ENCODE assay signal across 33 cellular contexts in genomic region chr1:212067790-212068189, GRCh38.
"Had no signal": no experiment of that assay in that cellular context is flagged by ENCODE, and none has a peak within 500 bp of the region (broad histone marks: within the 10 kb centered on the region; RNA-seq: fewer than 3 reads in every experiment).

No MANE protein-coding gene starts in this region.

- H3K36me3 Mint-ChIP-seq: activated naive CD4-positive, alpha-beta T cell treated with anti-CD3 and anti-CD28 coated beads, Interleukin-2, amount 50 U/mL, for 24 hours had no signal

- H3K27me3 Mint-ChIP-seq: activated naive CD4-positive, alpha-beta T cell treated with anti-CD3 and anti-CD28 coated beads, Interleukin-2, amount 50 U/mL, for 24 hours; activated naive CD8-positive, alpha-beta T cell treated with anti-CD3 and anti-CD28 coated beads, Interleukin-2, amount 50 U/mL, for 24 hours; activated T-helper 17 cell treated with anti-CD3 and anti-CD28 coated beads, Interleukin-2, amount 50 U/mL, for 72 hours; central memory CD8-positive, alpha-beta T cell; progenitor cell of endocrine pancreas; type B pancreatic cell had no signal

- H3K27ac Mint-ChIP-seq: activated naive CD4-positive, alpha-beta T cell treated with anti-CD3 and anti-CD28 coated beads, Interleukin-2, amount 50 U/mL, for 24 hours; activated naive CD8-positive, alpha-beta T cell treated with anti-CD3 and anti-CD28 coated beads, Interleukin-2, amount 50 U/mL, for 24 hours; activated T-helper 17 cell treated with anti-CD3 and anti-CD28 coated beads, Interleukin-2, amount 50 U/mL, for 72 hours; nephron progenitor cell; progenitor cell of endocrine pancreas; T-helper 1 cell treated with Interleukin-12 subunit alpha and Interleukin-12 subunit beta and Interleukin-4 antibody, amounts not matched to agents 30 μg/mL and 1 μg/mL, for 36 hours; type B pancreatic cell had no signal

- H3K27ac ChIP-seq: breast epithelium, dorsolateral prefrontal cortex, ovary, sigmoid colon, SK-N-MC, thoracic aorta, VCaP had no signal

- ATAC-seq: activated naive CD8-positive, alpha-beta T cell treated with anti-CD3 and anti-CD28 coated beads, Interleukin-2, amount 50 U/mL, for 24 hours; activated T-helper 17 cell treated with anti-CD3 and anti-CD28 coated beads, Interleukin-2, amount 50 U/mL, for 72 hours; left cardiac atrium; stimulated activated naive CD8-positive, alpha-beta T cell treated with anti-CD3 and anti-CD28 coated beads, Interleukin-15, Interleukin-2, amounts not matched to agents 100 U/mL and 50 U/mL, for 24 hours had no signal

- H3K27me3 ChIP-seq: breast epithelium, dorsolateral prefrontal cortex, gastrocnemius medialis, ovary, sigmoid colon, uterus had no signal

- H3K9me3 Mint-ChIP-seq: activated naive CD4-positive, alpha-beta T cell treated with anti-CD3 and anti-CD28 coated beads, Interleukin-2, amount 50 U/mL, for 24 hours; activated naive CD8-positive, alpha-beta T cell treated with anti-CD3 and anti-CD28 coated beads, Interleukin-2, amount 50 U/mL, for 24 hours; activated T-helper 17 cell treated with anti-CD3 and anti-CD28 coated beads, Interleukin-2, amount 50 U/mL, for 72 hours; central memory CD8-positive, alpha-beta T cell; nephron progenitor cell; T-helper 1 cell treated with Interleukin-12 subunit alpha and Interleukin-12 subunit beta and Interleukin-4 antibody, amounts not matched to agents 30 μg/mL and 1 μg/mL, for 36 hours; type B pancreatic cell had no signal

- H3K4me1 ChIP-seq: breast epithelium, sigmoid colon, uterus had no signal

- H3K4me1 Mint-ChIP-seq: activated naive CD4-positive, alpha-beta T cell treated with anti-CD3 and anti-CD28 coated beads, Interleukin-2, amount 50 U/mL, for 24 hours; activated naive CD8-positive, alpha-beta T cell treated with anti-CD3 and anti-CD28 coated beads, Interleukin-2, amount 50 U/mL, for 24 hours; activated T-helper 17 cell treated with anti-CD3 and anti-CD28 coated beads, Interleukin-2, amount 50 U/mL, for 72 hours; central memory CD8-positive, alpha-beta T cell; nephron progenitor cell had no signal

- H3K36me3 ChIP-seq: breast epithelium, gastrocnemius medialis, ovary, sigmoid colon, thoracic aorta, uterus had no signal

- H3K9me3 ChIP-seq: breast epithelium, gastrocnemius medialis, ovary, sigmoid colon, thoracic aorta, uterus had no signal

- DNase-seq: activated CD4-positive, alpha-beta T cell treated with anti-CD3 and anti-CD28 coated beads for 4 hours; activated CD4-positive, alpha-beta T cell treated with anti-CD3 and anti-CD28 coated beads, Interleukin-2, amount 50 U/mL, for 4 hours; activated CD8-positive, alpha-beta memory T cell treated with anti-CD3 and anti-CD28 coated beads, Interleukin-2, amount 50 U/mL, for 4 hours; activated gamma-delta T cell treated with Interleukin-2 at 50 U/mL for 16 hours; activated naive CD8-positive, alpha-beta T cell treated with anti-CD3 and anti-CD28 coated beads, Interleukin-2, amount 50 U/mL, for 24 hours; activated T-cell treated with anti-CD3 and anti-CD28 coated beads, Interleukin-2, amount 50 U/mL, for 1 hour; dorsolateral prefrontal cortex; effector memory CD4-positive, alpha-beta T cell; erythroblast; gastrocnemius medialis; hippocampal formation; left cardiac atrium; mammary epithelial cell; nephron progenitor cell; ovary; retina; sigmoid colon; stimulated activated CD4-positive, alpha-beta T cell treated with anti-CD3 and anti-CD28 coated beads, Interleukin-15, amount 100 ng/mL, for 24 hours; stimulated activated CD4-positive, alpha-beta T cell treated with anti-CD3 and anti-CD28 coated beads, Interleukin-2, amount 100 ng/mL, for 24 hours; stimulated activated naive CD8-positive, alpha-beta T cell treated with anti-CD3 and anti-CD28 coated beads, Interleukin-15, Interleukin-2, amounts not matched to agents 100 U/mL and 50 U/mL, for 24 hours; T-helper 9 cell; uterus had no signal

- H3K4me3 ChIP-seq: breast epithelium, dorsolateral prefrontal cortex, gastrocnemius medialis, ovary, sigmoid colon, SK-N-MC, smooth muscle cell, thoracic aorta, uterus had no signal

- H3K4me3 Mint-ChIP-seq: activated naive CD4-positive, alpha-beta T cell treated with anti-CD3 and anti-CD28 coated beads, Interleukin-2, amount 50 U/mL, for 24 hours; activated naive CD8-positive, alpha-beta T cell treated with anti-CD3 and anti-CD28 coated beads, Interleukin-2, amount 50 U/mL, for 24 hours; activated T-helper 17 cell treated with anti-CD3 and anti-CD28 coated beads, Interleukin-2, amount 50 U/mL, for 72 hours; central memory CD8-positive, alpha-beta T cell; nephron progenitor cell; T-helper 1 cell treated with Interleukin-12 subunit alpha and Interleukin-12 subunit beta and Interleukin-4 antibody, amounts not matched to agents 30 μg/mL and 1 μg/mL, for 36 hours; type B pancreatic cell had no signal
